Comparison of ENCODE assay signal across 8 cellular contexts in genomic region chr1:199859525-199859924, GRCh38.
DNase-seq lines count a peak whose midpoint lies in the region; ATAC-seq and TF ChIP-seq lines count a peak whose summit lies in the region.

No MANE protein-coding gene starts in this region.

- no peaks in the 10 kb centered on the region for H3K36me3 ChIP-seq in psoas muscle (ENCODE audit: insufficient read depth in 1 of 2, low read depth in 1 of 2)

- no peaks in the 10 kb centered on the region for H3K9me3 ChIP-seq in psoas muscle

- H3K27ac ChIP-seq in epithelial cell of prostate (peak overlapping the region; percentile 42), psoas muscle (no peak overlapping the region)

- no peaks in the 10 kb centered on the region for H3K4me1 ChIP-seq in psoas muscle

- H3K27me3 ChIP-seq in psoas muscle (ENCODE audit: insufficient read depth in 3 of 3, low read length in 2 of 3): peaks cover 0 to 4% (median 0%) of the 10 kb centered on the region in 3 donors

- TF ChIP-seq CTCF in psoas muscle (IDR thresholded peaks at IDR 0.05): no peak

- no peak for ATAC-seq in psoas muscle

- intact Hi-C loops in psoas muscle (cut with DNase I): no loop called here

- H3K4me3 ChIP-seq in skeletal muscle cell (ENCODE audit: low read depth, low read length) (no peak overlapping the region), psoas muscle (no peak overlapping the region)

- 20 to 36% (median 22%) methylated on average over 3 of the region's 3 CpGs for WGBS in psoas muscle, 3 donors

- DNase-seq in DMS153 (lab: John Stamatoyannopoulos, UW) (peak; percentile 18), DMS153 treated with DMSO at 0.1 percent for 48 hours (lab: John Stamatoyannopoulos, UW; ENCODE audit: unreplicated experiment) (no peak), NOMO-1 treated with dmso at 0.1 percent for 144 hours (lab: John Stamatoyannopoulos, UW; ENCODE audit: unreplicated experiment) (peak; percentile 79), epithelial cell of prostate (ENCODE audit: low read depth, low spot score) (peak; percentile 50), skeletal muscle cell (ENCODE audit: low read depth) (peak; percentile 55), epidermal melanocyte (ENCODE audit: insufficient read length, low spot score) (no peak), psoas muscle (no peak)
- DNase-seq in stimulated activated CD4-positive, alpha-beta T cell treated with anti-CD3 and anti-CD28 coated beads, Interleukin-4, amount 100 ng/mL, for 24 hours: no peak

Comparison
In these comparisons a context has a peak if more than half of its experiments do, and no peak if none do; other contexts are left out.
1. DNase-seq: peak in DMS153 (single experiment), NOMO-1 treated with dmso at 0.1 percent for 144 hours (single experiment), epithelial cell of prostate (single experiment) and skeletal muscle cell (single experiment); none in DMS153 treated with DMSO at 0.1 percent for 48 hours (single experiment), stimulated activated CD4-positive, alpha-beta T cell treated with anti-CD3 and anti-CD28 coated beads, Interleukin-4, amount 100 ng/mL, for 24 hours (single experiment), epidermal melanocyte (single experiment) and psoas muscle (0 of 2).